In genomic region chr1:162497723-162498441, GRCh38 we compare ENCODE assay signal across 1 cellular context.
TF ChIP-seq lines count a peak whose summit lies in the region.

A gene with protein sequence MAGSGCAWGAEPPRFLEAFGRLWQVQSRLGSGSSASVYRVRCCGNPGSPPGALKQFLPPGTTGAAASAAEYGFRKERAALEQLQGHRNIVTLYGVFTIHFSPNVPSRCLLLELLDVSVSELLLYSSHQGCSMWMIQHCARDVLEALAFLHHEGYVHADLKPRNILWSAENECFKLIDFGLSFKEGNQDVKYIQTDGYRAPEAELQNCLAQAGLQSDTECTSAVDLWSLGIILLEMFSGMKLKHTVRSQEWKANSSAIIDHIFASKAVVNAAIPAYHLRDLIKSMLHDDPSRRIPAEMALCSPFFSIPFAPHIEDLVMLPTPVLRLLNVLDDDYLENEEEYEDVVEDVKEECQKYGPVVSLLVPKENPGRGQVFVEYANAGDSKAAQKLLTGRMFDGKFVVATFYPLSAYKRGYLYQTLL (plus strand): TSS chr1:162497818. CDS start chr1:162498001, 183 bp downstream.

TF ChIP-seq in K562, 482 proteins besides CTCF, POLR2A, EP300 and RAD21 (continued from another document and continues in another):
- TF ChIP-seq, protein P1, sequence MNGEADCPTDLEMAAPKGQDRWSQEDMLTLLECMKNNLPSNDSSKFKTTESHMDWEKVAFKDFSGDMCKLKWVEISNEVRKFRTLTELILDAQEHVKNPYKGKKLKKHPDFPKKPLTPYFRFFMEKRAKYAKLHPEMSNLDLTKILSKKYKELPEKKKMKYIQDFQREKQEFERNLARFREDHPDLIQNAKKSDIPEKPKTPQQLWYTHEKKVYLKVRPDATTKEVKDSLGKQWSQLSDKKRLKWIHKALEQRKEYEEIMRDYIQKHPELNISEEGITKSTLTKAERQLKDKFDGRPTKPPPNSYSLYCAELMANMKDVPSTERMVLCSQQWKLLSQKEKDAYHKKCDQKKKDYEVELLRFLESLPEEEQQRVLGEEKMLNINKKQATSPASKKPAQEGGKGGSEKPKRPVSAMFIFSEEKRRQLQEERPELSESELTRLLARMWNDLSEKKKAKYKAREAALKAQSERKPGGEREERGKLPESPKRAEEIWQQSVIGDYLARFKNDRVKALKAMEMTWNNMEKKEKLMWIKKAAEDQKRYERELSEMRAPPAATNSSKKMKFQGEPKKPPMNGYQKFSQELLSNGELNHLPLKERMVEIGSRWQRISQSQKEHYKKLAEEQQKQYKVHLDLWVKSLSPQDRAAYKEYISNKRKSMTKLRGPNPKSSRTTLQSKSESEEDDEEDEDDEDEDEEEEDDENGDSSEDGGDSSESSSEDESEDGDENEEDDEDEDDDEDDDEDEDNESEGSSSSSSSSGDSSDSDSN (IDR thresholded peaks at IDR 0.05; ENCODE audit: borderline replicate concordance in 1 of 2, low read depth in 2 of 2, low read length in 2 of 2), result peak in 1 of 2 experiments; percentile 51; a peak in 2 of 4 replicates
- peak; percentile 96 for TF ChIP-seq PRDM10 (IDR thresholded peaks at IDR 0.05; ENCODE audit: partially characterized antibody)
- peak; percentile 79 for TF ChIP-seq TFAP4 (CRISPR knock-in tag; IDR thresholded peaks at IDR 0.05; ENCODE audit: borderline replicate concordance)
- peak; percentile 86 for TF ChIP-seq ETV5 (CRISPR knock-in tag; IDR thresholded peaks at IDR 0.05; ENCODE audit: low read depth)
- TF ChIP-seq, protein P2, sequence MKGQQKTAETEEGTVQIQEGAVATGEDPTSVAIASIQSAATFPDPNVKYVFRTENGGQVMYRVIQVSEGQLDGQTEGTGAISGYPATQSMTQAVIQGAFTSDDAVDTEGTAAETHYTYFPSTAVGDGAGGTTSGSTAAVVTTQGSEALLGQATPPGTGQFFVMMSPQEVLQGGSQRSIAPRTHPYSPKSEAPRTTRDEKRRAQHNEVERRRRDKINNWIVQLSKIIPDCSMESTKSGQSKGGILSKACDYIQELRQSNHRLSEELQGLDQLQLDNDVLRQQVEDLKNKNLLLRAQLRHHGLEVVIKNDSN (CRISPR knock-in tag; IDR thresholded peaks at IDR 0.05), result peak; percentile 21; the same call in 1 of the 2 replicates
- TF ChIP-seq GATA2 (CRISPR knock-in tag; IDR thresholded peaks at IDR 0.05), result no peak
- peak; percentile 37; the same call in 1 of the 2 replicates for TF ChIP-seq ZNF212 (CRISPR knock-in tag; IDR thresholded peaks at IDR 0.05)
- TF ChIP-seq, protein P3, sequence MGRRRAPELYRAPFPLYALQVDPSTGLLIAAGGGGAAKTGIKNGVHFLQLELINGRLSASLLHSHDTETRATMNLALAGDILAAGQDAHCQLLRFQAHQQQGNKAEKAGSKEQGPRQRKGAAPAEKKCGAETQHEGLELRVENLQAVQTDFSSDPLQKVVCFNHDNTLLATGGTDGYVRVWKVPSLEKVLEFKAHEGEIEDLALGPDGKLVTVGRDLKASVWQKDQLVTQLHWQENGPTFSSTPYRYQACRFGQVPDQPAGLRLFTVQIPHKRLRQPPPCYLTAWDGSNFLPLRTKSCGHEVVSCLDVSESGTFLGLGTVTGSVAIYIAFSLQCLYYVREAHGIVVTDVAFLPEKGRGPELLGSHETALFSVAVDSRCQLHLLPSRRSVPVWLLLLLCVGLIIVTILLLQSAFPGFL (CRISPR knock-in tag; IDR thresholded peaks at IDR 0.05), result no peak
- TF ChIP-seq DEAF1 (CRISPR knock-in tag; IDR thresholded peaks at IDR 0.05), result no peak
- TF ChIP-seq GABPB1 (CRISPR knock-in tag; IDR thresholded peaks at IDR 0.05), result peak; percentile 93
- peak; percentile 71; the same call in 1 of the 2 replicates for TF ChIP-seq EP400 (IDR thresholded peaks at IDR 0.05)
- no peak for TF ChIP-seq ZNF316 (IDR thresholded peaks at IDR 0.05)
- peak; percentile 62; the same call in 1 of the 2 replicates for TF ChIP-seq ELF4 (CRISPR knock-in tag; IDR thresholded peaks at IDR 0.05)
- TF ChIP-seq ELF1 (tag; IDR thresholded peaks at IDR 0.05), result peak; percentile 87
- TF ChIP-seq MGA (IDR thresholded peaks at IDR 0.05), result no peak
- TF ChIP-seq ARID2 (IDR thresholded peaks at IDR 0.05), result peak; percentile 30; the same call in 1 of the 2 replicates
- TF ChIP-seq NFRKB (IDR thresholded peaks at IDR 0.05; ENCODE audit: low read depth), result peak; percentile 90
- TF ChIP-seq, protein P4, sequence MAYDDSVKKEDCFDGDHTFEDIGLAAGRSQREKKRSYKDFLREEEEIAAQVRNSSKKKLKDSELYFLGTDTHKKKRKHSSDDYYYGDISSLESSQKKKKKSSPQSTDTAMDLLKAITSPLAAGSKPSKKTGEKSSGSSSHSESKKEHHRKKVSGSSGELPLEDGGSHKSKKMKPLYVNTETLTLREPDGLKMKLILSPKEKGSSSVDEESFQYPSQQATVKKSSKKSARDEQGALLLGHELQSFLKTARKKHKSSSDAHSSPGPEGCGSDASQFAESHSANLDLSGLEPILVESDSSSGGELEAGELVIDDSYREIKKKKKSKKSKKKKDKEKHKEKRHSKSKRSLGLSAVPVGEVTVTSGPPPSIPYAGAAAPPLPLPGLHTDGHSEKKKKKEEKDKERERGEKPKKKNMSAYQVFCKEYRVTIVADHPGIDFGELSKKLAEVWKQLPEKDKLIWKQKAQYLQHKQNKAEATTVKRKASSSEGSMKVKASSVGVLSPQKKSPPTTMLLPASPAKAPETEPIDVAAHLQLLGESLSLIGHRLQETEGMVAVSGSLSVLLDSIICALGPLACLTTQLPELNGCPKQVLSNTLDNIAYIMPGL (CRISPR knock-in tag; IDR thresholded peaks at IDR 0.05), result peak; percentile 45; the same call in 1 of the 2 replicates
- TF ChIP-seq, protein P5, sequence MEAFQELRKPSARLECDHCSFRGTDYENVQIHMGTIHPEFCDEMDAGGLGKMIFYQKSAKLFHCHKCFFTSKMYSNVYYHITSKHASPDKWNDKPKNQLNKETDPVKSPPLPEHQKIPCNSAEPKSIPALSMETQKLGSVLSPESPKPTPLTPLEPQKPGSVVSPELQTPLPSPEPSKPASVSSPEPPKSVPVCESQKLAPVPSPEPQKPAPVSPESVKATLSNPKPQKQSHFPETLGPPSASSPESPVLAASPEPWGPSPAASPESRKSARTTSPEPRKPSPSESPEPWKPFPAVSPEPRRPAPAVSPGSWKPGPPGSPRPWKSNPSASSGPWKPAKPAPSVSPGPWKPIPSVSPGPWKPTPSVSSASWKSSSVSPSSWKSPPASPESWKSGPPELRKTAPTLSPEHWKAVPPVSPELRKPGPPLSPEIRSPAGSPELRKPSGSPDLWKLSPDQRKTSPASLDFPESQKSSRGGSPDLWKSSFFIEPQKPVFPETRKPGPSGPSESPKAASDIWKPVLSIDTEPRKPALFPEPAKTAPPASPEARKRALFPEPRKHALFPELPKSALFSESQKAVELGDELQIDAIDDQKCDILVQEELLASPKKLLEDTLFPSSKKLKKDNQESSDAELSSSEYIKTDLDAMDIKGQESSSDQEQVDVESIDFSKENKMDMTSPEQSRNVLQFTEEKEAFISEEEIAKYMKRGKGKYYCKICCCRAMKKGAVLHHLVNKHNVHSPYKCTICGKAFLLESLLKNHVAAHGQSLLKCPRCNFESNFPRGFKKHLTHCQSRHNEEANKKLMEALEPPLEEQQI (IDR thresholded peaks at IDR 0.05), result 0 out of 2 replicates have a peak, but pooled peaks have one; percentile 31
